In genomic region chr17:74921769-74922168, GRCh38 we compare ENCODE assay signal across 30 cellular contexts. TPM values are rescaled to one million over a fixed set of nuclear protein-coding genes. Genes with fewer than 3 reads are reported as not detected.
"Had no signal": no experiment of that assay in that cellular context is flagged by ENCODE, and none has a peak within 500 bp of the region (broad histone marks: within the 10 kb centered on the region; RNA-seq: fewer than 3 reads in every experiment).

No MANE protein-coding gene starts in this region.

- H3K36me3 Mint-ChIP-seq: natural killer cell; neural progenitor cell; stimulated activated memory B cell treated with anti-CD40 and anti-IgM and Interleukin-4, amounts not matched to agents 10 μg/mL and 1 μg/mL and 100 μg/mL, for 72 hours had no signal

- DNase-seq: effector CD4-positive, alpha-beta T cell; hypothalamus; natural killer cell; occipital lobe; spleen; stimulated activated CD4-positive, alpha-beta T cell treated with anti-CD3 and anti-CD28 coated beads, Interleukin-15, amount 100 ng/mL, for 24 hours; stimulated activated CD4-positive, alpha-beta T cell treated with anti-CD3 and anti-CD28 coated beads, Interleukin-1b, Interleukin-23, amount 100 ng/mL, for 48 hours; stimulated activated CD4-positive, alpha-beta T cell treated with anti-CD3 and anti-CD28 coated beads, Interleukin-4, amount 100 ng/mL, for 24 hours; trophoblast cell had no signal

- H3K9me3 ChIP-seq: heart left ventricle, prostate gland, spleen had no signal

- H2AFZ ChIP-seq: neural progenitor cell, parathyroid adenoma had no signal

- H3K4me3 Mint-ChIP-seq: stimulated activated memory B cell treated with anti-CD40 and anti-IgM and Interleukin-4, amounts not matched to agents 10 μg/mL and 1 μg/mL and 100 μg/mL, for 72 hours had no signal

- H3K9ac ChIP-seq: neural progenitor cell, parathyroid adenoma had no signal

- H3K27ac Mint-ChIP-seq: natural killer cell; neural progenitor cell; stimulated activated memory B cell treated with anti-CD40 and anti-IgM and Interleukin-4, amounts not matched to agents 10 μg/mL and 1 μg/mL and 100 μg/mL, for 72 hours had no signal

- ATAC-seq: left lobe of liver; natural killer cell; sciatic nerve; stimulated activated memory B cell treated with anti-CD40 and anti-IgM and Interleukin-4, amounts not matched to agents 10 μg/mL and 1 μg/mL and 100 μg/mL, for 72 hours had no signal

- H3K4me1 ChIP-seq: parathyroid adenoma had no signal

- H3K36me3 ChIP-seq: heart left ventricle, neural progenitor cell, prostate gland, spleen had no signal

- H3K79me2 ChIP-seq: parathyroid adenoma had no signal

- H3K9me3 Mint-ChIP-seq: natural killer cell; neural progenitor cell; stimulated activated memory B cell treated with anti-CD40 and anti-IgM and Interleukin-4, amounts not matched to agents 10 μg/mL and 1 μg/mL and 100 μg/mL, for 72 hours had no signal

- H3K4me3 ChIP-seq: coronary artery, heart left ventricle, prostate gland, spleen had no signal

- H3K27ac ChIP-seq: coronary artery, heart left ventricle, neural progenitor cell, parathyroid adenoma, prostate gland, spleen had no signal

RNA-seq across cellular contexts. Expression of gene USH1G, which starts 1.3 kb away (rescaled TPM):
- total RNA-seq: chondrocyte, dermis microvascular lymphatic vessel endothelial cell, fibroblast of lung, glomerular endothelial cell, heart left ventricle, left lobe of liver, mesenteric fat pad, myocyte, natural killer cell, renal cortical epithelial cell, sciatic nerve, spleen had no signal
- polyA plus RNA-seq: fibroblast of lung, heart left ventricle, spleen had no signal

RNA-seq across cellular contexts. Expression of gene OTOP2, which starts 2.3 kb away (rescaled TPM):
- total RNA-seq: chondrocyte, dermis microvascular lymphatic vessel endothelial cell, fibroblast of lung, frontal cortex, glomerular endothelial cell, heart left ventricle, left lobe of liver, lower leg skin, mesenteric fat pad, mucosa of gallbladder, myocyte, natural killer cell, occipital lobe, renal cortical epithelial cell, sciatic nerve, skeletal muscle tissue, spleen, urinary bladder had no signal
- polyA plus RNA-seq: fibroblast of lung, heart left ventricle, mammary epithelial cell, spleen, urinary bladder had no signal

RNA-seq across cellular contexts. Expression of gene OTOP3, which starts 13.9 kb away (rescaled TPM):
- total RNA-seq: chondrocyte, dermis microvascular lymphatic vessel endothelial cell, fibroblast of lung, frontal cortex, glomerular endothelial cell, heart left ventricle, left lobe of liver, mammary epithelial cell, mesenteric fat pad, mucosa of gallbladder, myocyte, natural killer cell, occipital lobe, prostate gland, renal cortical epithelial cell, sciatic nerve, skeletal muscle tissue, spleen, urinary bladder had no signal
- polyA plus RNA-seq: fibroblast of lung, heart left ventricle, mammary epithelial cell, spleen, urinary bladder had no signal

RNA-seq across cellular contexts. Expression of gene FADS6, which starts 28.3 kb away (rescaled TPM):
- total RNA-seq: chondrocyte, dermis microvascular lymphatic vessel endothelial cell, fibroblast of lung, glomerular endothelial cell, heart left ventricle, mammary epithelial cell, mesenteric fat pad, myocyte, natural killer cell, prostate gland, renal cortical epithelial cell, sciatic nerve, skeletal muscle tissue had no signal
- polyA plus RNA-seq: fibroblast of lung, heart left ventricle, mammary epithelial cell had no signal
